31 cellular contexts compared by ENCODE assay signal in the genomic region with DNA sequence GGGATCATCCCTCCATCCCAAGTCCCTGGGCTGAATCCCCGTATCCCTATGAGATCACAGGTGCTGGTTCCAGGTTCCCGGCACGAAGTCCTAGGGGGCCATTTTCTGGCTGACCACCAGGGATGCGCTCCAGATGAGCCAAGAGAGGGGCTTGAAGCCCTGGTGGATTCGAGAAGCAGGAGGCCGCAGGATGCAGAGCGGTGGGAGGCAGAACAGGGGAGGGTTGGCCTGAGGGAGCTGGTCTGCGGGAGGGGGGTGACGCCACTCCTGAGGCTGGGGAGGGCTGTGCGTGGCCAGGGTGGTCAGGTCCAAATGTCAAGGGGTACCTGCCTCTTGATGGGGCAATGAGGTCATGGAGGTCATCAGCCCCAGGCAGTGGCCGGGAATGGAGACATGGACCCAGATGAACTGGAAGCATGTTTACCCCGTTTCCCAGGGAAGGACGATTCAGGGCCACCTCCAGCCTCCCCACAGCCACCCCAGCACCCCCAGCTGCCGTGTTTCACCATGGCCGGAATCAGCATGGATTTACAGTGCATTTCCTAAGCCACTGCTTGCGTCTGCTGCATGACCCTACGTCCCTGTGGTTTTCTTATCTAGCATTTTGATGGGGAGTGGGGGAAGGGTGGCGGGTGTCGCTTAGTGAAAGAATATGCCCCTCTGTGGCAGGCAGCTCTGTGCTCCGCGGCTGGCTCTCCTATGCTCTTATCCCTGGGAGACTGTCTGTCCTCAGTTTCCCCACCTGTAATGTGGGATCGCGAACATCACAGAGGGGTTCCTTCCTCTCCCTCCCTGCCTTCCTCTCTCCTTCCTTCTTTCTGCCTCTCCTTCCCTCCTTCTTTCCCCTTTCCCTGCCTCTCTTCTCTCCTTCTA. TPM values are rescaled to one million over a fixed set of nuclear protein-coding genes. Genes with fewer than 3 reads are reported as not detected.
DNase-seq lines count a peak whose midpoint lies in the region; ATAC-seq and TF ChIP-seq lines count a peak whose summit lies in the region.
"Had no signal": no experiment of that assay in that cellular context is flagged by ENCODE, and none has a peak within 500 bp of the region (broad histone marks: within the 10 kb centered on the region; RNA-seq: fewer than 3 reads in every experiment).

No MANE protein-coding gene starts in this region.

- no peak overlapping the region for H2AFZ ChIP-seq in neuronal stem cell (ENCODE audit: low read length)

- no peak overlapping the region for H2BK15ac ChIP-seq in neuronal stem cell (ENCODE audit: low read length)

- H3K27ac ChIP-seq in endodermal cell (ENCODE audit: low read depth, low read length): no peak overlapping the region
- H3K27ac ChIP-seq in neuronal stem cell (replicated peaks; ENCODE audit: low read length): no peak overlapping the region
- H3K27ac ChIP-seq: C4-2B, esophagus muscularis mucosa, gastrocnemius medialis, HL-60, pancreas, spleen, transverse colon had no signal

- no peak overlapping the region for H3K4me2 ChIP-seq in neuronal stem cell (ENCODE audit: insufficient read depth, low read length, poor library complexity, severe bottlenecking)

- H3K4me1 ChIP-seq in endodermal cell (ENCODE audit: control insufficient read depth, insufficient read depth, low read length) (peaks cover 9% of the 10 kb centered on the region), neuronal stem cell (ENCODE audit: control insufficient read depth in 2 of 2, insufficient read depth in 1 of 2, low read depth in 1 of 2, low read length in 2 of 2) (peaks cover 0 to 2% of the 10 kb centered on the region in 2 donors)
- H3K4me1 ChIP-seq: gastrocnemius medialis, pancreas, spleen, transverse colon had no signal

- H3K36me3 Mint-ChIP-seq in T-helper 17 cell (ENCODE audit: low read depth) (no peaks in the 10 kb centered on the region), endodermal cell (ENCODE audit: low read depth) (no peaks in the 10 kb centered on the region)
- H3K36me3 Mint-ChIP-seq: activated naive CD4-positive, alpha-beta T cell treated with anti-CD3 and anti-CD28 coated beads, Interleukin-2, amount 50 U/mL, for 24 hours; naive thymus-derived CD8-positive, alpha-beta T cell; T-cell had no signal

- H3K4me3 Mint-ChIP-seq in T-helper 17 cell: no peak overlapping the region
- H3K4me3 Mint-ChIP-seq in endodermal cell: no peak overlapping the region
- H3K4me3 Mint-ChIP-seq: activated CD4-positive, alpha-beta memory T cell treated with anti-CD3 and anti-CD28 coated beads, Interleukin-2, amount 10 ng/mL, durations not matched to agents 7 days and 5 days; activated naive CD4-positive, alpha-beta T cell treated with anti-CD3 and anti-CD28 coated beads, Interleukin-2, amount 50 U/mL, for 24 hours; dendritic cell treated with granulocyte-macrophage colony-stimulating factor and Interleukin-4, amounts not matched to agents 40 ng/mL and 50 ng/mL, for 4 days; HFFc6; naive thymus-derived CD8-positive, alpha-beta T cell; T-cell had no signal

- ATAC-seq in T-helper 17 cell (peak; percentile 23), HG03097 (IDR thresholded peaks at IDR 0.05; ENCODE audit: low FRiP score, unreplicated experiment) (no peak)
- ATAC-seq: gastrocnemius medialis; naive thymus-derived CD8-positive, alpha-beta T cell; pancreas; T-cell had no signal

- TF ChIP-seq CTCF in endodermal cell (conservative IDR thresholded peaks at IDR 0.05): peak; percentile 17

- peak overlapping the region; percentile 70 for H3K18ac ChIP-seq in neuronal stem cell (ENCODE audit: low read length)

- 83 to 87% methylated on average over 12 to 23 of the region's 23 CpGs for WGBS in endodermal cell (ENCODE audit: insufficient coverage in 1 of 2, insufficient read length in 1 of 2), 2 experiments
- WGBS in neuronal stem cell (ENCODE audit: extremely low coverage in 2 of 2, insufficient read length in 2 of 2, insufficient replicate concordance in 1 of 2), 2 donors: no CpG with 5 or more reads among the region's 23 CpGs

- H3K36me3 ChIP-seq in endodermal cell (ENCODE audit: control insufficient read depth, insufficient read depth, low read length): no peaks in the 10 kb centered on the region
- no peaks in the 10 kb centered on the region for H3K36me3 ChIP-seq in neuronal stem cell (replicated peaks in 1 of 2; ENCODE audit: control insufficient read depth in 2 of 2, insufficient read depth in 2 of 2, low read length in 2 of 2)
- H3K36me3 ChIP-seq: esophagus muscularis mucosa, gastrocnemius medialis, pancreas, spleen, transverse colon had no signal

- H3K4me3 ChIP-seq in endodermal cell (ENCODE audit: low read length) (no peak overlapping the region), neuronal stem cell (ENCODE audit: low read length in 2 of 2) (no peak overlapping the region)
- H3K4me3 ChIP-seq: esophagus muscularis mucosa, gastrocnemius medialis, pancreas, spleen, transverse colon had no signal

- peak overlapping the region; percentile 2 for H2AK5ac ChIP-seq in neuronal stem cell (ENCODE audit: low read depth, low read length)

- H2BK120ac ChIP-seq in neuronal stem cell (ENCODE audit: low read depth, low read length): no peak overlapping the region

- H3K27ac Mint-ChIP-seq in T-helper 17 cell: no peak overlapping the region
- no peak overlapping the region for H3K27ac Mint-ChIP-seq in endodermal cell
- H3K27ac Mint-ChIP-seq: activated CD4-positive, alpha-beta memory T cell treated with anti-CD3 and anti-CD28 coated beads, Interleukin-2, amount 10 ng/mL, durations not matched to agents 7 days and 5 days; activated naive CD4-positive, alpha-beta T cell treated with anti-CD3 and anti-CD28 coated beads, Interleukin-2, amount 50 U/mL, for 24 hours; activated T-helper 2 cell treated with anti-CD3 and anti-CD28 coated beads, Interferon-gamma antibody, Interleukin-2, Interleukin-4, amounts not matched to agents 10 μg/mL and 5 μg/mL and 100 μg/mL, durations not matched to agents 14 hours and 24 hours and 36 hours; dendritic cell treated with granulocyte-macrophage colony-stimulating factor and Interleukin-4, amounts not matched to agents 40 ng/mL and 50 ng/mL, for 4 days; HFFc6; T-cell had no signal

- peak overlapping the region; percentile 61 for H3K23ac ChIP-seq in neuronal stem cell (ENCODE audit: low read depth, low read length, poor library complexity)

- no peak overlapping the region for H4K8ac ChIP-seq in neuronal stem cell (ENCODE audit: low read depth, low read length)

- no peak overlapping the region for H4K91ac ChIP-seq in neuronal stem cell (ENCODE audit: low read depth, low read length, poor library complexity)

- H2BK12ac ChIP-seq in neuronal stem cell (ENCODE audit: low read length): no peak overlapping the region

- no peaks in the 10 kb centered on the region for H3K79me1 ChIP-seq in neuronal stem cell (ENCODE audit: low read depth, low read length)

- peaks cover 2% of the 10 kb centered on the region for H3K4me1 Mint-ChIP-seq in T-helper 17 cell
- H3K4me1 Mint-ChIP-seq in endodermal cell: peaks cover 7% of the 10 kb centered on the region
- H3K4me1 Mint-ChIP-seq: activated CD4-positive, alpha-beta memory T cell treated with anti-CD3 and anti-CD28 coated beads, Interleukin-2, amount 10 ng/mL, durations not matched to agents 7 days and 5 days; activated naive CD4-positive, alpha-beta T cell treated with anti-CD3 and anti-CD28 coated beads, Interleukin-2, amount 50 U/mL, for 24 hours; naive thymus-derived CD8-positive, alpha-beta T cell; T-cell had no signal

- no peaks in the 10 kb centered on the region for H3K9me3 Mint-ChIP-seq in endodermal cell
- H3K9me3 Mint-ChIP-seq: activated CD4-positive, alpha-beta memory T cell treated with anti-CD3 and anti-CD28 coated beads, Interleukin-2, amount 10 ng/mL, durations not matched to agents 7 days and 5 days; activated naive CD4-positive, alpha-beta T cell treated with anti-CD3 and anti-CD28 coated beads, Interleukin-2, amount 50 U/mL, for 24 hours; activated T-helper 2 cell treated with anti-CD3 and anti-CD28 coated beads, Interferon-gamma antibody, Interleukin-2, Interleukin-4, amounts not matched to agents 10 μg/mL and 5 μg/mL and 100 μg/mL, durations not matched to agents 14 hours and 24 hours and 36 hours; dendritic cell treated with granulocyte-macrophage colony-stimulating factor and Interleukin-4, amounts not matched to agents 40 ng/mL and 50 ng/mL, for 4 days; HFFc6; naive thymus-derived CD8-positive, alpha-beta T cell; T-cell had no signal

- no peak overlapping the region for H3K9ac ChIP-seq in endodermal cell (ENCODE audit: extremely low read depth, low read length, poor library complexity, severe bottlenecking)
- no peak overlapping the region for H3K9ac ChIP-seq in neuronal stem cell (ENCODE audit: low read depth, low read length, poor library complexity)

- peak; percentile 53 for DNase-seq in H4 (ENCODE audit: low spot score)
- DNase-seq in T-helper 17 cell: no peak
- no peak for DNase-seq in endodermal cell
- DNase-seq in neuronal stem cell (ENCODE audit: low spot score): no peak
- DNase-seq in NCI-H2081 (lab: John Stamatoyannopoulos, UW): no peak
- DNase-seq in CD1c-positive myeloid dendritic cell (ENCODE audit: extremely low spot score): no peak
- DNase-seq: activated CD4-positive, alpha-beta memory T cell treated with anti-CD3 and anti-CD28 coated beads, Interleukin-2, amount 10 ng/mL, durations not matched to agents 7 days and 5 days; activated CD4-positive, alpha-beta T cell treated with anti-CD3 and anti-CD28 coated beads for 1 hour; activated CD8-positive, alpha-beta memory T cell treated with anti-CD3 and anti-CD28 coated beads, Interleukin-2, amount 50 U/mL, for 48 hours; Calu3; central memory CD4-positive, alpha-beta T cell; DND-41; gastrocnemius medialis; HFFc6; naive thymus-derived CD8-positive, alpha-beta T cell; NCI-H1048; NCI-H2029; NCI-H345; NCI-H748 treated with DMSO at 0.1 percent for 48 hours; spleen; T-cell; transverse colon had no signal

- H3K27me3 ChIP-seq in endodermal cell (ENCODE audit: control insufficient read depth, insufficient read depth, low read length, poor library complexity, severe bottlenecking) (no peaks in the 10 kb centered on the region), neuronal stem cell (ENCODE audit: control insufficient read depth in 3 of 3, insufficient read depth in 3 of 3, low read depth in 1 of 3, low read length in 3 of 3) (peaks cover 0 to 4% (median 0%) of the 10 kb centered on the region in 3 experiments)
- H3K27me3 ChIP-seq: esophagus muscularis mucosa, gastrocnemius medialis, pancreas had no signal

- no peak overlapping the region for H2BK5ac ChIP-seq in neuronal stem cell (ENCODE audit: low read length)

- H3K9me3 ChIP-seq in T-helper 17 cell (ENCODE audit: control insufficient read depth, low read length, poor library complexity, severe bottlenecking) (no peaks in the 10 kb centered on the region), endodermal cell (ENCODE audit: control insufficient read depth, low read length) (no peaks in the 10 kb centered on the region), neuronal stem cell (replicated peaks in 1 of 2; ENCODE audit: control insufficient read depth in 2 of 2, insufficient read depth in 1 of 2, low read depth in 1 of 2, low read length in 2 of 2) (no peaks in the 10 kb centered on the region)
- H3K9me3 ChIP-seq: esophagus muscularis mucosa, gastrocnemius medialis, pancreas, spleen, transverse colon had no signal

- no peak overlapping the region for H3K14ac ChIP-seq in neuronal stem cell (ENCODE audit: low read length)

- H3K4ac ChIP-seq in neuronal stem cell (ENCODE audit: low read length): no peak overlapping the region

- peaks cover 4% of the 10 kb centered on the region for H3K27me3 Mint-ChIP-seq in T-helper 17 cell
- no peaks in the 10 kb centered on the region for H3K27me3 Mint-ChIP-seq in endodermal cell (ENCODE audit: insufficient read depth)
- H3K27me3 Mint-ChIP-seq: activated naive CD4-positive, alpha-beta T cell treated with anti-CD3 and anti-CD28 coated beads, Interleukin-2, amount 50 U/mL, for 24 hours; naive thymus-derived CD8-positive, alpha-beta T cell; T-cell had no signal

RNA-seq across cellular contexts. Expression of gene HTRA3, which starts 17.0 kb away (rescaled TPM):
- 6.7 and 9.6 TPM in 2 replicates for total RNA-seq in H4 (2014; rRNA removed; shearing (Covaris generic))
- total RNA-seq in T-helper 17 cell (not detected), endodermal cell (1 to 10 TPM; 3.2 to 4.6 TPM)
- polyA plus RNA-seq in endodermal cell (2013, experiment 1 of 2): 1.4 TPM
- 1.6 TPM for polyA plus RNA-seq in endodermal cell (2013, experiment 2 of 2)
- 2.9 TPM for polyA plus RNA-seq in neuronal stem cell (2013, experiment 1 of 2)
- polyA plus RNA-seq in neuronal stem cell (2013, experiment 2 of 2): 2.8 TPM
- total RNA-seq: activated CD4-positive, alpha-beta memory T cell treated with anti-CD3 and anti-CD28 coated beads, Interleukin-2, amount 10 ng/mL, durations not matched to agents 7 days and 5 days; Calu3; naive thymus-derived CD8-positive, alpha-beta T cell; SK-MEL-5 had no signal
- polyA plus RNA-seq: naive thymus-derived CD8-positive, alpha-beta T cell had no signal

RNA-seq across cellular contexts. Expression of gene SH3TC1, which starts 53.4 kb away (rescaled TPM):
- total RNA-seq in H4 (2014; rRNA removed; shearing (Covaris generic)): 2.2 and 4.5 TPM in 2 replicates
- 100 to 1,000 TPM; 134 TPM for total RNA-seq in T-helper 17 cell
- total RNA-seq in endodermal cell: 1 to 10 TPM; 1.9 to 2.6 TPM
- polyA plus RNA-seq in endodermal cell (2013, experiment 1 of 2): 0.39 TPM
- 0.58 TPM for polyA plus RNA-seq in endodermal cell (2013, experiment 2 of 2)
- 0.13 TPM for polyA plus RNA-seq in neuronal stem cell (2013, experiment 1 of 2)
- 0.08 TPM for polyA plus RNA-seq in neuronal stem cell (2013, experiment 2 of 2)

Comparison
In these comparisons a context has a peak if more than half of its experiments do, and no peak if none do; other contexts are left out.
1. RNA of gene SH3TC1, which starts 53.4 kb away (total RNA-seq): 134 TPM in T-helper 17 cell; 1.9 to 2.6 TPM in endodermal cell and 2.2 to 4.5 TPM in H4; every median in the first group is over 10 times any median in the second.